In the genomic region with DNA sequence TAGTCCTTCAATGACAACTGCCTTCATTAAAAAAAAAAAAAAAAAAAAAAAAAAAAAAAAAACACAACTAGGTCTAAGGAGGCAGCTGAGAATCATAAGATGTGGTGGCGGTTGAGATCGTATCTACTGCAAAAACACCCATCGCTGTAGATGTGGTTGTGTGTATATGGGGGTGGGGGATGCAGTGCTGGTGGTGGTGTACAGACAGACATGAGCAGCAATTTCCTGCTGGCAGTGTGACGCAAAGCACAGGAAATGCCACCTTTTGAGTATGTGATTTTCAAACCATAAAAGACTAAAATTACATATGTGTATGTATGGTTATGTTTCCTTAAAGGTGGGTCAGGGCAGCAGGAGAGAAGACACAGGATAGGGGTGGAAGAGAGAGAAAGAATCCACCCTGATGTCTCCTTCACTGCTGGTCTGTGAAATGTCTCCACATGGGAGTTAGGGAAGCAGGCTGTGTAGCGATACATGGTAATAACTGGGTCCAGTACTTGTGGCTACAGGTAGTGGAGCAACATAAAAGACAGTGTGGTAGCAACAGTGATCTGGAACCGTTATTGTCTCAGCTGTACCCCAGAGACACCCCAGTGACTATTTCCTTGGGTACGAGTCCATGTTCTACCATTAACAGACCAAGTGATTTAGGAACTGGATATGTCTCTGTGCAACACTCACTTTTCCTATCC, we compare ENCODE assay signal across 9 cellular contexts. TPM values are rescaled to one million over a fixed set of nuclear protein-coding genes. Genes with fewer than 3 reads are reported as not detected.
A peak's percentile ranks its signal among the peaks of the same experiment; 100 is the strongest.
DNase-seq lines count a peak whose midpoint lies in the region; ATAC-seq and TF ChIP-seq lines count a peak whose summit lies in the region.
"Had no signal": no experiment of that assay in that cellular context is flagged by ENCODE, and none has a peak within 500 bp of the region (broad histone marks: within the 10 kb centered on the region; RNA-seq: fewer than 3 reads in every experiment).

No MANE protein-coding gene starts in this region.

- H3K36me3 ChIP-seq in left lung, result no peaks in the 10 kb centered on the region

- TF ChIP-seq CTCF in left lung (IDR thresholded peaks at IDR 0.05), result no peak
- no peak for TF ChIP-seq CTCF in GM10248 (IDR thresholded peaks at IDR 0.05; ENCODE audit: control extremely low read depth, extremely low read depth, low read depth, missing control alignments)

- CTCF ChIA-PET in HEK293T (lab: Yijun Ruan, JAX) (interaction anchor here (0.5 kb wide), 1 partner anchor 10 kb away, joined by 4 read pairs; no protein-coding TSS in a partner anchor), GM10248 (lab: Yijun Ruan, JAX) (no interaction called here)

- peak; percentile 88 for DNase-seq in NK-92 treated with Interleukin-12 subunit alpha and Interleukin-12 subunit beta, amount 100 ng/mL, for 24 hours (lab: John Stamatoyannopoulos, UW)
- DNase-seq in activated T-cell treated with anti-CD3 and anti-CD28 coated beads for 24 hours (ENCODE audit: low read depth), result peak; percentile 81
- no peak for DNase-seq in left lung
- peak; percentile 63 for DNase-seq in stimulated activated CD8-positive, alpha-beta memory T cell treated with anti-CD3 and anti-CD28 coated beads, Interleukin-7, amount 100 ng/mL, for 24 hours (ENCODE audit: low read depth)
- no peak for DNase-seq in nucleus accumbens (lab: John Stamatoyannopoulos, UW)
- no peak for DNase-seq in HEK293T (ENCODE audit: extremely low spot score)
- DNase-seq in GM10248 (ENCODE audit: extremely low spot score), result no peak

- POLR2A ChIA-PET in HEK293T (lab: Yijun Ruan, JAX) (no interaction called here), GM10248 (lab: Yijun Ruan, JAX) (no interaction called here)

- no peaks in the 10 kb centered on the region for H3K27me3 ChIP-seq in left lung

- peaks cover 12 to 17% of the 10 kb centered on the region in 2 donors for H3K4me1 ChIP-seq in left lung

- H3K4me3 ChIP-seq in left lung, result no peak overlapping the region

- intact Hi-C loops in left lung (cut with DNase I), result no loop called here

- ATAC-seq in left lung (peak; percentile 20), HG03571 (IDR thresholded peaks at IDR 0.05; ENCODE audit: unreplicated experiment) (no peak)
- ATAC-seq: left colon had no signal

- no peak overlapping the region for H3K27ac ChIP-seq in left lung

- no peaks in the 10 kb centered on the region for H3K9me3 ChIP-seq in left lung

TF ChIP-seq in HEK293T, 16 proteins besides CTCF, POLR2A, EP300 and RAD21:
- TF ChIP-seq L3MBTL2 (conservative IDR thresholded peaks at IDR 0.05) (no peak), NFRKB (IDR thresholded peaks at IDR 0.05) (no peak), FOXK2 (IDR thresholded peaks at IDR 0.05) (no peak), BHLHE40 (IDR thresholded peaks at IDR 0.05; ENCODE audit: borderline replicate concordance) (no peak), ZNF384 (IDR thresholded peaks at IDR 0.05) (no peak), TARDBP (IDR thresholded peaks at IDR 0.05) (no peak), ELF4 (IDR thresholded peaks at IDR 0.05) (no peak), FOXA1 (IDR thresholded peaks at IDR 0.05) (no peak)
- TF ChIP-seq, protein P1, sequence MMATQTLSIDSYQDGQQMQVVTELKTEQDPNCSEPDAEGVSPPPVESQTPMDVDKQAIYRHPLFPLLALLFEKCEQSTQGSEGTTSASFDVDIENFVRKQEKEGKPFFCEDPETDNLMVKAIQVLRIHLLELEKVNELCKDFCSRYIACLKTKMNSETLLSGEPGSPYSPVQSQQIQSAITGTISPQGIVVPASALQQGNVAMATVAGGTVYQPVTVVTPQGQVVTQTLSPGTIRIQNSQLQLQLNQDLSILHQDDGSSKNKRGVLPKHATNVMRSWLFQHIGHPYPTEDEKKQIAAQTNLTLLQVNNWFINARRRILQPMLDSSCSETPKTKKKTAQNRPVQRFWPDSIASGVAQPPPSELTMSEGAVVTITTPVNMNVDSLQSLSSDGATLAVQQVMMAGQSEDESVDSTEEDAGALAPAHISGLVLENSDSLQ (IDR thresholded peaks at IDR 0.05), result no peak

RNA-seq across cellular contexts. Expression of gene SYTL2, which starts 57.9 kb away (rescaled TPM):
- total RNA-seq in left lung, result 10 to 100 TPM; 21.3 to 39.7 TPM

Comparison
In these comparisons a context has a peak if more than half of its experiments do, and no peak if none do; other contexts are left out.
1. DNase-seq: peak in NK-92 treated with Interleukin-12 subunit alpha and Interleukin-12 subunit beta, amount 100 ng/mL, for 24 hours (single experiment), activated T-cell treated with anti-CD3 and anti-CD28 coated beads for 24 hours (single experiment) and stimulated activated CD8-positive, alpha-beta memory T cell treated with anti-CD3 and anti-CD28 coated beads, Interleukin-7, amount 100 ng/mL, for 24 hours (single experiment); none in left lung (0 of 2), nucleus accumbens (0 of 56), HEK293T (single experiment) and GM10248 (single experiment).